Comparison of ENCODE assay signal across 12 cellular contexts in genomic region chr6:116390571-116390970, GRCh38. TPM values are rescaled to one million over a fixed set of nuclear protein-coding genes. Genes with fewer than 3 reads are reported as not detected.
DNase-seq lines count a peak whose midpoint lies in the region; ATAC-seq and TF ChIP-seq lines count a peak whose summit lies in the region.
"Had no signal": no experiment of that assay in that cellular context is flagged by ENCODE, and none has a peak within 500 bp of the region (broad histone marks: within the 10 kb centered on the region; RNA-seq: fewer than 3 reads in every experiment).

No MANE protein-coding gene starts in this region.

- H3K27ac Mint-ChIP-seq in activated T-helper 2 cell treated with anti-CD3 and anti-CD28 coated beads, Interferon-gamma antibody, Interleukin-2, Interleukin-4, amounts not matched to agents 10 μg/mL and 5 μg/mL and 100 μg/mL, durations not matched to agents 14 hours and 24 hours and 36 hours: no peak overlapping the region
- H3K27ac Mint-ChIP-seq: activated CD4-positive, alpha-beta T cell treated with anti-CD3 and anti-CD28 coated beads, Interleukin-2, amount 10 ng/mL, durations not matched to agents 24 days and 14 days; activated naive CD8-positive, alpha-beta T cell treated with anti-CD3 and anti-CD28 coated beads, Interleukin-2, amount 10 ng/mL, durations not matched to agents 7 days and 5 days had no signal

- intact Hi-C loops in ascending aorta (cut with DNase I): no loop called here
- intact Hi-C loops in activated T-helper 2 cell treated with anti-CD3 and anti-CD28 coated beads, Interferon-gamma antibody, Interleukin-2, Interleukin-4, amounts not matched to agents 10 μg/mL and 5 μg/mL and 100 μg/mL, durations not matched to agents 14 hours and 24 hours and 36 hours (cut with micrococcal nuclease): no loop called here

- H3K4me3 ChIP-seq in GM12864 (ENCODE audit: low read depth, low read length): peak overlapping the region; percentile 30; the same call in 1 of the 2 replicates
- peak overlapping the region in 1 of 2 donors; percentile 4 for H3K4me3 ChIP-seq in ascending aorta
- H3K4me3 ChIP-seq: tibial nerve had no signal

- no peaks in the 10 kb centered on the region for H3K27me3 ChIP-seq in ascending aorta
- H3K27me3 ChIP-seq: tibial nerve had no signal

- TF ChIP-seq CTCF in GM12864 (IDR thresholded peaks at IDR 0.05; ENCODE audit: low read depth, low read length, missing control alignments) (no peak), ascending aorta (IDR thresholded peaks at IDR 0.05) (no peak)

- peaks cover 0 to 44% of the 10 kb centered on the region in 2 donors for H3K4me1 ChIP-seq in ascending aorta

- H3K27me3 Mint-ChIP-seq in activated T-helper 2 cell treated with anti-CD3 and anti-CD28 coated beads, Interferon-gamma antibody, Interleukin-2, Interleukin-4, amounts not matched to agents 10 μg/mL and 5 μg/mL and 100 μg/mL, durations not matched to agents 14 hours and 24 hours and 36 hours (ENCODE audit: low read depth): peaks cover 5% of the 10 kb centered on the region
- H3K27me3 Mint-ChIP-seq: activated CD4-positive, alpha-beta T cell treated with anti-CD3 and anti-CD28 coated beads, Interleukin-2, amount 10 ng/mL, durations not matched to agents 24 days and 14 days; activated naive CD8-positive, alpha-beta T cell treated with anti-CD3 and anti-CD28 coated beads, Interleukin-2, amount 10 ng/mL, durations not matched to agents 7 days and 5 days had no signal

- peaks cover 37% of the 10 kb centered on the region for H3K4me1 Mint-ChIP-seq in activated T-helper 2 cell treated with anti-CD3 and anti-CD28 coated beads, Interferon-gamma antibody, Interleukin-2, Interleukin-4, amounts not matched to agents 10 μg/mL and 5 μg/mL and 100 μg/mL, durations not matched to agents 14 hours and 24 hours and 36 hours (ENCODE audit: low read depth)

- no peaks in the 10 kb centered on the region for H3K9me3 Mint-ChIP-seq in activated T-helper 2 cell treated with anti-CD3 and anti-CD28 coated beads, Interferon-gamma antibody, Interleukin-2, Interleukin-4, amounts not matched to agents 10 μg/mL and 5 μg/mL and 100 μg/mL, durations not matched to agents 14 hours and 24 hours and 36 hours
- H3K9me3 Mint-ChIP-seq: activated CD4-positive, alpha-beta T cell treated with anti-CD3 and anti-CD28 coated beads, Interleukin-2, amount 10 ng/mL, durations not matched to agents 24 days and 14 days; activated naive CD8-positive, alpha-beta T cell treated with anti-CD3 and anti-CD28 coated beads, Interleukin-2, amount 10 ng/mL, durations not matched to agents 7 days and 5 days had no signal

- no peak for TF ChIP-seq POLR2A in erythroblast (IDR thresholded peaks at IDR 0.05; ENCODE audit: low read length)

- DNase-seq in GM12864 (ENCODE audit: low read depth) (no peak), ascending aorta (ENCODE audit: low spot score in 2 of 2) (no peak), iPS-NIHi11 (ENCODE audit: low spot score) (no peak), OCI-M2 (lab: John Stamatoyannopoulos, UW; ENCODE audit: unreplicated experiment) (no peak), erythroblast (lab: John Stamatoyannopoulos, UW) (no peak)
- no peak for DNase-seq in activated T-helper 2 cell treated with anti-CD3 and anti-CD28 coated beads, Interferon-gamma antibody, Interleukin-2, Interleukin-4, amounts not matched to agents 10 μg/mL and 5 μg/mL and 100 μg/mL, durations not matched to agents 14 hours and 24 hours and 36 hours (ENCODE audit: low spot score)
- DNase-seq: activated CD4-positive, alpha-beta T cell treated with anti-CD3 and anti-CD28 coated beads, Interleukin-2, amount 10 ng/mL, durations not matched to agents 24 days and 14 days; activated naive CD8-positive, alpha-beta T cell treated with anti-CD3 and anti-CD28 coated beads, Interleukin-2, amount 10 ng/mL, durations not matched to agents 7 days and 5 days; NCI-H2081 treated with DMSO at 0.1 percent for 48 hours had no signal

- H3K27ac ChIP-seq in ascending aorta: peak overlapping the region; percentile 14 to 18

- ATAC-seq in GM19463 (IDR thresholded peaks at IDR 0.05; ENCODE audit: unreplicated experiment) (peak; percentile 26), HG03095 (IDR thresholded peaks at IDR 0.05; ENCODE audit: unreplicated experiment) (peak; percentile 43)

- H3K9me3 ChIP-seq in ascending aorta: no peaks in the 10 kb centered on the region
- H3K9me3 ChIP-seq: tibial nerve had no signal

- no peaks in the 10 kb centered on the region for H3K36me3 Mint-ChIP-seq in activated T-helper 2 cell treated with anti-CD3 and anti-CD28 coated beads, Interferon-gamma antibody, Interleukin-2, Interleukin-4, amounts not matched to agents 10 μg/mL and 5 μg/mL and 100 μg/mL, durations not matched to agents 14 hours and 24 hours and 36 hours (ENCODE audit: low read depth)
- H3K36me3 Mint-ChIP-seq: activated naive CD8-positive, alpha-beta T cell treated with anti-CD3 and anti-CD28 coated beads, Interleukin-2, amount 10 ng/mL, durations not matched to agents 7 days and 5 days had no signal

- no peak overlapping the region for H3K4me3 Mint-ChIP-seq in activated T-helper 2 cell treated with anti-CD3 and anti-CD28 coated beads, Interferon-gamma antibody, Interleukin-2, Interleukin-4, amounts not matched to agents 10 μg/mL and 5 μg/mL and 100 μg/mL, durations not matched to agents 14 hours and 24 hours and 36 hours (ENCODE audit: low read depth)
- H3K4me3 Mint-ChIP-seq: activated CD4-positive, alpha-beta T cell treated with anti-CD3 and anti-CD28 coated beads, Interleukin-2, amount 10 ng/mL, durations not matched to agents 24 days and 14 days; activated naive CD8-positive, alpha-beta T cell treated with anti-CD3 and anti-CD28 coated beads, Interleukin-2, amount 10 ng/mL, durations not matched to agents 7 days and 5 days had no signal

- no peaks in the 10 kb centered on the region for H3K36me3 ChIP-seq in ascending aorta
- H3K36me3 ChIP-seq: tibial nerve had no signal

RNA-seq across cellular contexts. Expression of gene DSE, which starts 19.8 kb away (rescaled TPM):
- 27.6 TPM for total RNA-seq in ascending aorta
- 3.4 and 3.8 TPM in 2 replicates for total RNA-seq in activated T-helper 2 cell treated with anti-CD3 and anti-CD28 coated beads, Interferon-gamma antibody, Interleukin-2, Interleukin-4, amounts not matched to agents 10 μg/mL and 5 μg/mL and 100 μg/mL, durations not matched to agents 14 hours and 24 hours and 36 hours
